In the genomic region with DNA sequence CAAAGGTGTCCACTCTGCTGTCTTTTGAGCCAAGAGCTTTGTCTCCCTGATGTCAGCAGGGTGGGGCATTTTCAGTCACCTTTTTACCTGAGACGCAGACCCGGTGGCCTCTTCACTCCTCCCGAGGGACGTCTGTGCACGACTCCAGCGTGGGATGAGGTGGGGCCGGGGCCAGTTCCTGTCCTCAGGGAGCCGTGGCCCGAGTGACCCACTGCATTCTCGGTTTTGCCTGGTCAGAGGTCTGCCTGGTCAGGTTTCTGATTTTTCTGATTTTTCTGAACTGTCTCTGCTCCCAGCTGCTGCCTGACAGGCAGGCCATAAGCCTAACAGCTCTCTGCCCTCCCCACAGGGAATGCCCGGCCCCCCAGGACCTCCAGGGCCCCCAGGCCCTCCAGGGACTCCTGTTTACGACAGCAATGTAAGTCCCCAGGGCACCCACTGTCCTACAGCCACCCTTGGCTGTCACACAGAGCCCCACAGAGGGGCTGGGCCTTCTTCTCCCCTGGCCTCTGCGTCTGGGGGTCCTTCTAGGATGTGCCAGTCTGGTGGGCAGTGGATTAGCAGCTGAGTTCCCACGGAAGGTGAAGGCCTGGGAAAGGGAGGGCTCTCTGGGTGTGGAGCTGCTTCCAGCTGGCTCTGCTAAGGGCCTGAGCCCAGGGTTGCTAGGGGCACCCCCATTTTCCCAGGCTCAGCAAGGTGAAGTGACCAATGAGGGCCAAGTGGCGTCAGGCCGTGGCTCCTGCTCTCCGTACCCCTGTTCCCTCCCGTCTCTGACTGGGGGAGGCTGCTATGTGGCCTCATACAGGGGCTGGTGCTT, we compare ENCODE assay signal across 14 cellular contexts.
"Had no signal": no experiment of that assay in that cellular context is flagged by ENCODE, and none has a peak within 500 bp of the region (broad histone marks: within the 10 kb centered on the region; RNA-seq: fewer than 3 reads in every experiment).

No MANE protein-coding gene starts in this region.

- DNase-seq: activated CD4-positive, alpha-beta T cell treated with anti-CD3 and anti-CD28 coated beads, Interleukin-2, amount 10 ng/mL, durations not matched to agents 24 days and 14 days; activated CD4-positive, CD25-positive, alpha-beta regulatory T cell; activated CD8-positive, alpha-beta T cell treated with anti-CD3 and anti-CD28 coated beads, Interleukin-2, amount 10 ng/mL, durations not matched to agents 7 days and 5 days; activated effector memory CD4-positive, alpha-beta T cell treated with anti-CD3 and anti-CD28 coated beads, Interleukin-2, amount 50 U/mL, for 16 hours; activated T-cell treated with anti-CD3 and anti-CD28 coated beads, Interleukin-2, amount 50 U/mL, for 48 hours; caudate nucleus; colonic mucosa; naive B cell; stimulated activated CD4-positive, alpha-beta T cell treated with anti-CD3 and anti-CD28 coated beads, Interleukin-12 subunit alpha, Interleukin-12 subunit beta, amount 100 ng/mL, for 4 hours; thyroid gland had no signal

- H3K36me3 ChIP-seq: colonic mucosa had no signal

- H3K9me3 Mint-ChIP-seq: naive B cell; stimulated activated effector memory CD8-positive, alpha-beta T cell treated with anti-CD3 and anti-CD28 coated beads, Interleukin-12 subunit alpha, Interleukin-12 subunit beta, amount 100 ng/mL, for 72 hours had no signal

- H3K36me3 Mint-ChIP-seq: naive B cell; stimulated activated effector memory CD8-positive, alpha-beta T cell treated with anti-CD3 and anti-CD28 coated beads, Interleukin-12 subunit alpha, Interleukin-12 subunit beta, amount 100 ng/mL, for 72 hours had no signal

- H3K27me3 ChIP-seq: colonic mucosa, esophagus muscularis mucosa, thyroid gland had no signal

- H3K27ac ChIP-seq: colonic mucosa, esophagus muscularis mucosa, thyroid gland had no signal

- H3K4me3 Mint-ChIP-seq: activated CD4-positive, alpha-beta T cell treated with anti-CD3 and anti-CD28 coated beads, Interleukin-2, amount 10 ng/mL, durations not matched to agents 24 days and 14 days; activated CD8-positive, alpha-beta T cell treated with anti-CD3 and anti-CD28 coated beads, Interleukin-2, amount 10 ng/mL, durations not matched to agents 7 days and 5 days; naive B cell; stimulated activated effector memory CD8-positive, alpha-beta T cell treated with anti-CD3 and anti-CD28 coated beads, Interleukin-12 subunit alpha, Interleukin-12 subunit beta, amount 100 ng/mL, for 72 hours had no signal

- H3K27me3 Mint-ChIP-seq: activated CD4-positive, alpha-beta T cell treated with anti-CD3 and anti-CD28 coated beads, Interleukin-2, amount 10 ng/mL, durations not matched to agents 24 days and 14 days; naive B cell; progenitor cell of endocrine pancreas had no signal

- H3K27ac Mint-ChIP-seq: activated CD4-positive, alpha-beta T cell treated with anti-CD3 and anti-CD28 coated beads, Interleukin-2, amount 10 ng/mL, durations not matched to agents 24 days and 14 days; activated CD8-positive, alpha-beta T cell treated with anti-CD3 and anti-CD28 coated beads, Interleukin-2, amount 10 ng/mL, durations not matched to agents 7 days and 5 days; activated naive CD4-positive, alpha-beta T cell treated with anti-CD3 and anti-CD28 coated beads, Interleukin-2, amount 50 U/mL, for 72 hours; progenitor cell of endocrine pancreas; stimulated activated effector memory CD8-positive, alpha-beta T cell treated with anti-CD3 and anti-CD28 coated beads, Interleukin-12 subunit alpha, Interleukin-12 subunit beta, amount 100 ng/mL, for 72 hours had no signal

- H3K4me3 ChIP-seq: colonic mucosa, esophagus muscularis mucosa, thyroid gland had no signal

- H3K4me1 ChIP-seq: colonic mucosa, esophagus muscularis mucosa, thyroid gland had no signal

- H3K9me3 ChIP-seq: colonic mucosa, esophagus muscularis mucosa, thyroid gland had no signal

- ATAC-seq: activated CD8-positive, alpha-beta T cell treated with anti-CD3 and anti-CD28 coated beads, Interleukin-2, amount 10 ng/mL, durations not matched to agents 7 days and 5 days; activated naive CD4-positive, alpha-beta T cell treated with anti-CD3 and anti-CD28 coated beads, Interleukin-2, amount 50 U/mL, for 72 hours; stimulated activated effector memory CD8-positive, alpha-beta T cell treated with anti-CD3 and anti-CD28 coated beads, Interleukin-12 subunit alpha, Interleukin-12 subunit beta, amount 100 ng/mL, for 72 hours had no signal
